In the genomic region with DNA sequence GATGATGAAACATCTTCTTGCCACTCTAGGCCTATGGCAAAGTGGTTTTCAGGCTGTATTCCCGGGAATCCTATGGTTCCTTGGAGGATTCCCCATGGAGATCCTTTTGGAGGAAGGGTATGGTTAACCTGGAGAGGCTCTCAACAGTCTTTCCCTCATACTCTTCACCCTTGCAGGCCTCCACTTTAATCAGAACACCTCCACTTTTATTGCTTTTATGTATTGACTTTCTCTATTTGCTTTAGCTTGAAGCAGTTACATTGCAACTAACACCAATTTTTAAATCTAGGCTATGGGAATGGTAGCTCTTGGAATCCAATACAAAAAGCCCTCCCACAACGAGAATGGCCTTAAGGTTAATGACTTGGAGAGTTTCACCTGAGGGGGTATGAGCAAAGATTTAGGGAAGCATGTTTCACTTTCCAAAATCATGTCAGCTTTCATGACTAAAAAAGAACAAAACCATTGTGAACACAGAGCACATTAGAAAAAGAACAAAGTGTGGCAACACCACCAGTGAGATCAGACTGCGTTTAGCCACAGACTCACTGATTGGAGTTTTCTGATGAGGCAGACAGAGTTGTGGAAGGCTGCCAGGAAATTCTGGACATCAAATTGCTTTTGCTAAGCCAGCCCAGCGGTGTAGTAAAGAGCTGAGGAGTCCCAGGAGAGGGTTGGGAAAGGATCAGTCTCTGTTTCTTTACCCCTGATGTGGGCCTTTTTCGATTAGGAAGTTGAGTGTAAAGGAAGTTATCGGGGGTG, we compare ENCODE assay signal across 9 cellular contexts.
DNase-seq lines count a peak whose midpoint lies in the region; ATAC-seq, FAIRE-seq and TF ChIP-seq lines count a peak whose summit lies in the region.
"Had no signal": no experiment of that assay in that cellular context is flagged by ENCODE, and none has a peak within 500 bp of the region (broad histone marks: within the 10 kb centered on the region; RNA-seq: fewer than 3 reads in every experiment).

No MANE protein-coding gene starts in this region.

- in situ Hi-C loops in HepG2 (cut with HindIII; ENCODE audit: extremely low pct_ligation_motif_present, low pct_unique_long_range_greater_than_20kb), result no loop called here

- H3K79me2 ChIP-seq in HepG2 (ENCODE audit: insufficient read depth, low read length), result no peaks in the 10 kb centered on the region

- no TSS peak for BruUV-seq in HepG2 (replicated peaks; lab: Mats Ljungman, UMichigan)

- TF ChIP-seq CTCF in tibial artery (IDR thresholded peaks at IDR 0.05) (no peak), HepG2 (CRISPR knock-in tag; IDR thresholded peaks at IDR 0.05) (no peak)

- TF ChIP-seq EP300 in HepG2 (IDR thresholded peaks at IDR 0.05; ENCODE audit: low read depth in 2 of 2, low read length in 2 of 2), result no peak
- TF ChIP-seq EP300 in HepG2 (CRISPR knock-in tag; IDR thresholded peaks at IDR 0.05; ENCODE audit: borderline replicate concordance), result no peak

- H3K36me3 ChIP-seq in tibial artery (no peaks in the 10 kb centered on the region), HepG2 (replicated peaks in 1 of 2; ENCODE audit: control insufficient read depth in 1 of 2, insufficient read depth in 2 of 2, low read length in 2 of 2) (no peaks in the 10 kb centered on the region)

- no peaks in the 10 kb centered on the region for H3K9me3 ChIP-seq in tibial artery
- H3K9me3 ChIP-seq in HepG2 (ENCODE audit: low read length), result no peaks in the 10 kb centered on the region

- no peak for FAIRE-seq in HepG2 (lab: Jason Lieb, UNC)

- no peaks in the 10 kb centered on the region for H3K27me3 ChIP-seq in tibial artery
- H3K27me3 ChIP-seq in HepG2 (ENCODE audit: control insufficient read depth in 1 of 2, insufficient read depth in 2 of 2, low read length in 2 of 2), result 0 out of 5 replicates have a peak, but pooled peaks cover 0 to 2% of the 10 kb centered on the region in 2 experiments

- peaks cover 0 to 10% (median 0%) of the 10 kb centered on the region in 4 donors for H3K4me1 ChIP-seq in tibial artery
- no peaks in the 10 kb centered on the region for H3K4me1 ChIP-seq in HepG2 (ENCODE audit: insufficient read depth, low read length)

- H3K4me2 ChIP-seq in HepG2 (ENCODE audit: low read depth, low read length), result no peak overlapping the region

- no peak overlapping the region for H3K4me3 ChIP-seq in tibial artery
- H3K4me3 ChIP-seq in HepG2 (replicated peaks in 1 of 3; ENCODE audit: insufficient read depth in 1 of 3, low read depth in 2 of 3, low read length in 3 of 3), result no peak overlapping the region

- H3K9ac ChIP-seq in HepG2 (ENCODE audit: insufficient read depth, low read depth, low read length), result no peak overlapping the region

- POLR2A ChIA-PET in HepG2 (lab: Yijun Ruan, JAX), result no interaction called here

- H2AFZ ChIP-seq in HepG2 (ENCODE audit: low read length), result no peak overlapping the region

- H3K27ac ChIP-seq in tibial artery, result peak overlapping the region in 1 of 2 donors; percentile 18
- H3K27ac ChIP-seq in HepG2 (ENCODE audit: extremely low read length, insufficient read depth, low read length), result no peak overlapping the region

- DNase-seq in NCI-H345 (lab: John Stamatoyannopoulos, UW) (peak; percentile 6), NCI-H345 treated with DMSO at 0.1 percent for 48 hours (lab: John Stamatoyannopoulos, UW; ENCODE audit: unreplicated experiment) (no peak), brain pericyte (ENCODE audit: low read depth, low spot score) (peak; percentile 50), inferior parietal cortex (ENCODE audit: extremely low spot score) (peak; percentile 38), tibial artery (peak; percentile 75 to 76), NK-92 (lab: John Stamatoyannopoulos, UW; ENCODE audit: unreplicated experiment) (no peak), HepG2 (ENCODE audit: low spot score) (no peak)
- DNase-seq in activated T-cell treated with anti-CD3 and anti-CD28 coated beads, Interleukin-2, amount 50 U/mL, for 1 hour, result no peak
- DNase-seq: activated CD4-positive, alpha-beta T cell treated with anti-CD3 and anti-CD28 coated beads for 36 hours had no signal

- CTCF ChIA-PET in HepG2 (lab: Yijun Ruan, JAX; ENCODE audit: low intra/inter-chr PET ratio, low total read pairs), result no interaction called here

- 15% methylated on average over 6 of the region's 6 CpGs for WGBS in HepG2 (ENCODE audit: low lambda C conversion rate)

- no peak for TF ChIP-seq POLR2A in HepG2 (IDR thresholded peaks at IDR 0.05; ENCODE audit: insufficient read depth in 1 of 2, low read depth in 2 of 2, low read length in 2 of 2)

- intact Hi-C loops in tibial artery (cut with DNase I; ENCODE audit: low total_unique reads) (no loop called here), HepG2 (cut with micrococcal nuclease; ENCODE audit: unreplicated experiment) (no loop called here)

- TF ChIP-seq RAD21 in HepG2 (CRISPR knock-in tag; IDR thresholded peaks at IDR 0.05), result no peak

- ATAC-seq in HepG2, result no peak
- ATAC-seq: activated CD4-positive, alpha-beta T cell treated with anti-CD3 and anti-CD28 coated beads for 36 hours had no signal

- H4K20me1 ChIP-seq in HepG2 (ENCODE audit: insufficient read depth, low read length), result no peaks in the 10 kb centered on the region

TF ChIP-seq in HepG2, 621 proteins besides CTCF, POLR2A, EP300 and RAD21:
- TF ChIP-seq SMAD9 (CRISPR knock-in tag; IDR thresholded peaks at IDR 0.05) (no peak), ZNF878 (CRISPR knock-in tag; IDR thresholded peaks at IDR 0.05) (no peak), ZBTB7B (CRISPR knock-in tag; IDR thresholded peaks at IDR 0.05) (no peak), MXI1 (IDR thresholded peaks at IDR 0.05; ENCODE audit: borderline replicate concordance, low read depth, low read length) (no peak), CHD2 (IDR thresholded peaks at IDR 0.05; ENCODE audit: low read depth, low read length) (no peak), ZFX (CRISPR knock-in tag; IDR thresholded peaks at IDR 0.05; ENCODE audit: low read depth) (no peak), ZNF3 (CRISPR knock-in tag; IDR thresholded peaks at IDR 0.05) (no peak), PAWR (CRISPR knock-in tag; IDR thresholded peaks at IDR 0.05; ENCODE audit: borderline replicate concordance) (no peak), ZNF816 (CRISPR knock-in tag; IDR thresholded peaks at IDR 0.05; ENCODE audit: borderline replicate concordance) (no peak)
- TF ChIP-seq, protein P1, sequence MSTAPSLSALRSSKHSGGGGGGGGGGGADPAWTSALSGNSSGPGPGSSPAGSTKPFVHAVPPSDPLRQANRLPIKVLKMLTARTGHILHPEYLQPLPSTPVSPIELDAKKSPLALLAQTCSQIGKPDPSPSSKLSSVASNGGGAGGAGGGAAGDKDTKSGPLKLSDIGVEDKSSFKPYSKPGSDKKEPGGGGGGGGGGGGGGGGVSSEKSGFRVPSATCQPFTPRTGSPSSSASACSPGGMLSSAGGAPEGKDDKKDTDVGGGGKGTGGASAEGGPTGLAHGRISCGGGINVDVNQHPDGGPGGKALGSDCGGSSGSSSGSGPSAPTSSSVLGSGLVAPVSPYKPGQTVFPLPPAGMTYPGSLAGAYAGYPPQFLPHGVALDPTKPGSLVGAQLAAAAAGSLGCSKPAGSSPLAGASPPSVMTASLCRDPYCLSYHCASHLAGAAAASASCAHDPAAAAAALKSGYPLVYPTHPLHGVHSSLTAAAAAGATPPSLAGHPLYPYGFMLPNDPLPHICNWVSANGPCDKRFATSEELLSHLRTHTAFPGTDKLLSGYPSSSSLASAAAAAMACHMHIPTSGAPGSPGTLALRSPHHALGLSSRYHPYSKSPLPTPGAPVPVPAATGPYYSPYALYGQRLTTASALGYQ (CRISPR knock-in tag; IDR thresholded peaks at IDR 0.05), result no peak
- TF ChIP-seq, protein P2, sequence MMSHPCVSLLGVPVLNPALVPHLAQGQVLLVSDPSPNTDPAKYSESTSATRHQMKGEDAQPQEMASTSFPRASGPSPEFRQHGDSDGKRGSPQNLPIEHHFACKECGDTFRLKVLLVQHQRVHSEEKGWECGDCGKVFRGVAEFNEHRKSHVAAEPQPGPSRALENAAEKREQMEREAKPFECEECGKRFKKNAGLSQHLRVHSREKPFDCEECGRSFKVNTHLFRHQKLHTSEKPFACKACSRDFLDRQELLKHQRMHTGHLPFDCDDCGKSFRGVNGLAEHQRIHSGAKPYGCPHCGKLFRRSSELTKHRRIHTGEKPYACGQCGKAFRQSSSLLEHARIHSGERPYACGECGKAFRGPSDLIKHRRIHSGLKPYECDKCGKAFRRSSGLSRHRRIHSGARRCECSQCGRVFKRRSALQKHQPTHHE (CRISPR knock-in tag; IDR thresholded peaks at IDR 0.05; ENCODE audit: borderline replicate concordance), result no peak

Comparison
In these comparisons a context has a peak if more than half of its experiments do, and no peak if none do; other contexts are left out.
1. DNase-seq: peak in NCI-H345 (single experiment), brain pericyte (single experiment), inferior parietal cortex (single experiment) and tibial artery (2 of 2); none in NCI-H345 treated with DMSO at 0.1 percent for 48 hours (single experiment), NK-92 (single experiment), HepG2 (single experiment) and activated T-cell treated with anti-CD3 and anti-CD28 coated beads, Interleukin-2, amount 50 U/mL, for 1 hour (single experiment).